Comparison of ENCODE assay signal across 12 cellular contexts in genomic region chr2:26017464-26018183, GRCh38. TPM values are rescaled to one million over a fixed set of nuclear protein-coding genes. Genes with fewer than 3 reads are reported as not detected.
DNase-seq lines count a peak whose midpoint lies in the region; ATAC-seq and TF ChIP-seq lines count a peak whose summit lies in the region.
"Had no signal": no experiment of that assay in that cellular context is flagged by ENCODE, and none has a peak within 500 bp of the region (broad histone marks: within the 10 kb centered on the region; RNA-seq: fewer than 3 reads in every experiment).

No MANE protein-coding gene starts in this region.

- H3K4me1 ChIP-seq in RWPE2 (ENCODE audit: insufficient read depth, poor library complexity, severe bottlenecking) = peaks cover 22% of the 10 kb centered on the region
- peaks cover 17% of the 10 kb centered on the region for H3K4me1 ChIP-seq in foreskin keratinocyte
- peaks cover 16 to 27% of the 10 kb centered on the region in 2 donors for H3K4me1 ChIP-seq in gastrocnemius medialis
- H3K4me1 ChIP-seq in A673 (ENCODE audit: insufficient read depth, low read length, poor library complexity, severe bottlenecking) = peaks cover 12% of the 10 kb centered on the region
- peaks cover 7 to 50% of the 10 kb centered on the region in 2 donors for H3K4me1 ChIP-seq in left lung

- in situ Hi-C loops in Caki2 (cut with HindIII; ENCODE audit: low pct_unique_long_range_greater_than_20kb, low sequenced_read_pairs) (no loop called here), gastrocnemius medialis (cut with MboI; ENCODE audit: low sequenced_read_pairs in 4 of 4) (no loop called here)

- H3K4me3 ChIP-seq in RWPE2 (ENCODE audit: severe bottlenecking) (no peak overlapping the region), gastrocnemius medialis (no peak overlapping the region), A673 (ENCODE audit: low read depth, low read length, poor library complexity, severe bottlenecking) (no peak overlapping the region), left lung (no peak overlapping the region)
- H3K4me3 ChIP-seq: tibial nerve had no signal

- H3K27me3 ChIP-seq in RWPE2 (ENCODE audit: insufficient read depth, poor library complexity, severe bottlenecking) (no peaks in the 10 kb centered on the region), foreskin keratinocyte (no peaks in the 10 kb centered on the region), gastrocnemius medialis (no peaks in the 10 kb centered on the region), A673 (replicated peaks; ENCODE audit: insufficient read depth, low read depth, low read length, poor library complexity) (no peaks in the 10 kb centered on the region), left lung (no peaks in the 10 kb centered on the region)
- H3K27me3 ChIP-seq: tibial nerve had no signal

- no peaks in the 10 kb centered on the region for H3K36me3 ChIP-seq in RWPE2 (ENCODE audit: low read depth)
- H3K36me3 ChIP-seq in gastrocnemius medialis = no peaks in the 10 kb centered on the region
- no peaks in the 10 kb centered on the region for H3K36me3 ChIP-seq in A673 (ENCODE audit: insufficient read depth, low read length, poor library complexity, severe bottlenecking)
- no peaks in the 10 kb centered on the region for H3K36me3 ChIP-seq in left lung
- H3K36me3 ChIP-seq: tibial nerve had no signal

- BruUV-seq in A673 (replicated peaks; lab: Mats Ljungman, UMichigan) = no TSS peak

- intact Hi-C loops in gastrocnemius medialis (cut with DNase I; ENCODE audit: low total_unique reads) = no loop called here
- intact Hi-C loops in A673 (cut with micrococcal nuclease; ENCODE audit: unreplicated experiment) = no loop called here
- intact Hi-C loops in left lung (cut with DNase I) = no loop called here

- H3K27ac ChIP-seq in RWPE2 (ENCODE audit: poor library complexity, severe bottlenecking) (peak overlapping the region; percentile 63), foreskin keratinocyte (peak overlapping the region; percentile 41), gastrocnemius medialis (peak overlapping the region; percentile 74 to 95 (median 90)), A673 (ENCODE audit: low read depth, low read length, poor library complexity, severe bottlenecking) (no peak overlapping the region), left lung (peak overlapping the region in 1 of 2 donors; percentile 64)

- no peak for TF ChIP-seq CTCF in RWPE2 (IDR thresholded peaks at IDR 0.05; ENCODE audit: poor library complexity, severe bottlenecking)
- TF ChIP-seq CTCF in foreskin keratinocyte (conservative IDR thresholded peaks at IDR 0.05) = no peak
- TF ChIP-seq CTCF in gastrocnemius medialis (IDR thresholded peaks at IDR 0.05 in 4 of 5, conservative IDR thresholded peaks at IDR 0.05 in 1 of 5) = no peak
- no peak for TF ChIP-seq CTCF in A673 (conservative IDR thresholded peaks at IDR 0.05; ENCODE audit: low read depth, low read length)
- TF ChIP-seq CTCF in left lung (IDR thresholded peaks at IDR 0.05) = no peak

- DNase-seq in Caki2 (ENCODE audit: low read depth) (peak; percentile 34), RWPE2 (ENCODE audit: low spot score) (no peak), foreskin keratinocyte (no peak), gastrocnemius medialis (no peak), A673 (ENCODE audit: low spot score) (no peak), left lung (no peak), OCI-M2 (lab: John Stamatoyannopoulos, UW; ENCODE audit: unreplicated experiment) (no peak)
- DNase-seq: effector CD4-positive, alpha-beta T cell; naive thymus-derived CD8-positive, alpha-beta T cell; SIG-M5 had no signal

- POLR2A ChIA-PET in A673 (lab: Charles Lee; ENCODE audit: low non-redundant PET) = no interaction called here

- ATAC-seq in RWPE2 (ENCODE audit: low read depth) = peak; percentile 20
- ATAC-seq in foreskin keratinocyte = no peak
- peak; percentile 2 to 55 for ATAC-seq in gastrocnemius medialis
- ATAC-seq in left lung = no peak
- no peak for ATAC-seq in HG03280 (IDR thresholded peaks at IDR 0.05; ENCODE audit: unreplicated experiment)
- ATAC-seq: naive thymus-derived CD8-positive, alpha-beta T cell had no signal

- CTCF ChIA-PET in A673 (lab: Charles Lee) = interaction anchor here (0.6 kb wide), 1 partner anchor 24 kb away, joined by 4 read pairs; no protein-coding TSS in a partner anchor

- no peaks in the 10 kb centered on the region for H3K9me3 ChIP-seq in RWPE2 (ENCODE audit: severe bottlenecking)
- H3K9me3 ChIP-seq in gastrocnemius medialis = no peaks in the 10 kb centered on the region
- H3K9me3 ChIP-seq in A673 (ENCODE audit: low read depth, low read length, poor library complexity, severe bottlenecking) = no peaks in the 10 kb centered on the region
- no peaks in the 10 kb centered on the region for H3K9me3 ChIP-seq in left lung
- H3K9me3 ChIP-seq: tibial nerve had no signal

- TF ChIP-seq POLR2A in gastrocnemius medialis (IDR thresholded peaks at IDR 0.05) = no peak

RNA-seq across cellular contexts. Expression of gene RAB10, which starts 16.3 kb away (rescaled TPM):
- total RNA-seq in Caki2 (2014; rRNA removed; shearing (Covaris generic); ENCODE audit: low replicate concordance) = 183 and 214 TPM in 2 replicates
- total RNA-seq in foreskin keratinocyte (115 and 120 TPM in 2 replicates), gastrocnemius medialis (100 to 1,000 TPM; 138 to 234 (median 168) TPM), A673 (2021) (135 and 140 TPM in 2 replicates), left lung (100 to 1,000 TPM; 114 to 175 TPM)
- polyA plus RNA-seq in foreskin keratinocyte = 62.3 and 72.1 TPM in 2 replicates

RNA-seq across cellular contexts. Expression of gene KIF3C, which starts 35.3 kb away (rescaled TPM):
- total RNA-seq in Caki2 (2014; rRNA removed; shearing (Covaris generic); ENCODE audit: low replicate concordance) = 10.7 and 15.7 TPM in 2 replicates
- total RNA-seq in foreskin keratinocyte (20.6 and 22.6 TPM in 2 replicates), gastrocnemius medialis (1 to 10 TPM; 1.1 to 4.4 (median 2.1) TPM), A673 (2021) (39.5 and 46.2 TPM in 2 replicates), left lung (10 to 100 TPM in 1 of 2 donors, 1 to 10 TPM in 1; 5.4 to 10.3 TPM)
- polyA plus RNA-seq in foreskin keratinocyte = 11.3 and 11.7 TPM in 2 replicates

Comparison
In these comparisons a context has a peak if more than half of its experiments do, and no peak if none do; other contexts are left out.
1. ATAC-seq: peak in RWPE2 (single experiment) and gastrocnemius medialis (2 of 2); none in foreskin keratinocyte (single experiment), left lung (single experiment) and HG03280 (single experiment).